1 cellular context compared by ENCODE assay signal in genomic region chr1:38827299-38827698, GRCh38.
TF ChIP-seq lines count a peak whose summit lies in the region.

No MANE protein-coding gene starts in this region.

TF ChIP-seq in GM12878, 131 proteins besides CTCF, POLR2A, EP300 and RAD21:
- TF ChIP-seq RAD51 (IDR thresholded peaks at IDR 0.05) (peak; percentile 73), MTA2 (IDR thresholded peaks at IDR 0.05; ENCODE audit: low read depth) (no peak), PML (IDR thresholded peaks at IDR 0.05; ENCODE audit: low read length) (no peak), ZBED1 (IDR thresholded peaks at IDR 0.05; ENCODE audit: borderline replicate concordance) (no peak)
